ENCODE assay signal across 29 cellular contexts in the genomic region with DNA sequence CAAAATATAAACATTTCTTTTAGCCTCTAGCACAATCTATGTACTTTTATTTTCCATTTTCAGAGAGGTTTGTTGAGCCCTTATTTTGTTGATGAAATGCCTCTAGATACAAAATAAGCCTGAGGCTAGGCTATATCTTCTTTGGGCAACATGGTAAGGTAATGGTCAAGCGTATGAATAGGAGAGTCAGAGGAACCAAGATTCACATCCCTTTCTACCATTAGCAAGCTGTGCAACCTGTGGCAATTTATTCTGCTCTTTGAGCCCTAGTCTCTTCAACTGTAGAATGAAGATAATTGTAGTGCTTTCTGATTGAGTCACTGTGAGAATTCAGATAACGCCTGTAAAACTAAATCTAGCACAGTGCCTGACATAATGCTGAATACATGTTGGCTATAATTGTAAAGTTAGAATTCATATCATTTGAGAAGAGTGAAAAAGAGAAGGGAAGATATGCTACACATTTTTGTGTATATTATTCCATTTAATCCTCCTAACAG.
"Had no signal": no experiment of that assay in that cellular context is flagged by ENCODE, and none has a peak within 500 bp of the region (broad histone marks: within the 10 kb centered on the region; RNA-seq: fewer than 3 reads in every experiment).

No MANE protein-coding gene starts in this region.

- H3K4me3 ChIP-seq: SK-N-MC had no signal

- DNase-seq: activated B cell treated with CpG ODN at 0.5 μM for 24 hours; activated CD4-positive, alpha-beta T cell treated with anti-CD3 and anti-CD28 coated beads for 1 hour; activated CD4-positive, alpha-beta T cell treated with anti-CD3 and anti-CD28 coated beads, Interleukin-2, amount 10 ng/mL, durations not matched to agents 24 days and 14 days; activated CD4-positive, alpha-beta T cell treated with anti-CD3 and anti-CD28 coated beads, Interleukin-2, amount 50 U/mL, for 48 hours; activated CD8-positive, alpha-beta memory T cell treated with anti-CD3 and anti-CD28 coated beads, Interleukin-2, amount 10 ng/mL, durations not matched to agents 7 days and 5 days; activated effector memory CD4-positive, alpha-beta T cell treated with Interleukin-2 at 50 U/mL for 16 hours; activated naive CD4-positive, alpha-beta T cell; activated naive CD8-positive, alpha-beta T cell treated with anti-CD3 and anti-CD28 coated beads, Interleukin-2, amount 50 U/mL, for 24 hours; activated T-cell treated with anti-CD3 and anti-CD28 coated beads, Interleukin-2, amount 50 U/mL, for 24 hours; central memory CD4-positive, alpha-beta T cell; Kasumi-1; NCI-H1048; NCI-H146; NCI-H187 treated with DMSO at 0.1 percent for 48 hours; NCI-H2081 treated with DMSO at 0.1 percent for 48 hours; NCI-H345; NCI-H510A; NCI-H69; NK-92 treated with Interleukin-12 subunit alpha and Interleukin-12 subunit beta, amount 100 ng/mL, for 24 hours; OCI-M1; RPMI8226; T-cell; T1000 had no signal

- ATAC-seq: activated CD8-positive, alpha-beta memory T cell treated with anti-CD3 and anti-CD28 coated beads, Interleukin-2, amount 10 ng/mL, durations not matched to agents 7 days and 5 days; activated naive CD4-positive, alpha-beta T cell treated with anti-CD3 and anti-CD28 coated beads, Interleukin-2, amount 50 U/mL, for 72 hours; activated naive CD8-positive, alpha-beta T cell treated with anti-CD3 and anti-CD28 coated beads, Interleukin-2, amount 50 U/mL, for 24 hours; Panc1; Right ventricle myocardium inferior; T-cell had no signal

- FAIRE-seq: bronchial epithelial cell, TTC549 had no signal

- H3K27ac ChIP-seq: SK-N-MC had no signal
